In genomic region chr6:84623956-84624680, GRCh38 we compare ENCODE assay signal across 14 cellular contexts.
DNase-seq lines count a peak whose midpoint lies in the region; ATAC-seq and TF ChIP-seq lines count a peak whose summit lies in the region.
"Had no signal": no experiment of that assay in that cellular context is flagged by ENCODE, and none has a peak within 500 bp of the region (broad histone marks: within the 10 kb centered on the region; RNA-seq: fewer than 3 reads in every experiment).

No MANE protein-coding gene starts in this region.

- ATAC-seq in SK-N-SH treated with all-trans-retinoic acid at 6 μM for 48 hours (peak; percentile 79), GM21367 (IDR thresholded peaks at IDR 0.05; ENCODE audit: unreplicated experiment) (no peak)
- ATAC-seq in activated CD8-positive, alpha-beta T cell treated with anti-CD3 and anti-CD28 coated beads, Interleukin-2, amount 10 ng/mL, durations not matched to agents 7 days and 5 days = no peak
- ATAC-seq: esophagus mucosa; Panc1; stimulated activated effector memory CD8-positive, alpha-beta T cell treated with anti-CD3 and anti-CD28 coated beads, Interleukin-12 subunit alpha, Interleukin-12 subunit beta, amount 100 ng/mL, for 72 hours had no signal

- no peak for TF ChIP-seq CTCF in fibroblast of the aortic adventitia (IDR thresholded peaks at IDR 0.05; ENCODE audit: insufficient read depth, low read length)
- no peak for TF ChIP-seq CTCF in osteocyte (IDR thresholded peaks at IDR 0.05)

- H3K36me3 Mint-ChIP-seq in osteocyte (ENCODE audit: unreplicated experiment) = no peaks in the 10 kb centered on the region
- H3K36me3 Mint-ChIP-seq in activated CD8-positive, alpha-beta T cell treated with anti-CD3 and anti-CD28 coated beads, Interleukin-2, amount 10 ng/mL, durations not matched to agents 7 days and 5 days (ENCODE audit: low read depth) = no peaks in the 10 kb centered on the region
- H3K36me3 Mint-ChIP-seq: stimulated activated effector memory CD8-positive, alpha-beta T cell treated with anti-CD3 and anti-CD28 coated beads, Interleukin-12 subunit alpha, Interleukin-12 subunit beta, amount 100 ng/mL, for 72 hours had no signal

- CTCF ChIA-PET in activated CD8-positive, alpha-beta T cell treated with anti-CD3 and anti-CD28 coated beads, Interleukin-2, amount 10 ng/mL, durations not matched to agents 7 days and 5 days (lab: Charles Lee) = no interaction called here

- peaks cover 18% of the 10 kb centered on the region for H3K9me3 Mint-ChIP-seq in osteocyte (ENCODE audit: unreplicated experiment)
- no peaks in the 10 kb centered on the region for H3K9me3 Mint-ChIP-seq in activated CD8-positive, alpha-beta T cell treated with anti-CD3 and anti-CD28 coated beads, Interleukin-2, amount 10 ng/mL, durations not matched to agents 7 days and 5 days (ENCODE audit: insufficient read depth)

- DNase-seq in GM03348 (ENCODE audit: low spot score) = peak; percentile 51
- peak; percentile 91 for DNase-seq in fibroblast of the aortic adventitia (ENCODE audit: low read depth)
- no peak for DNase-seq in osteocyte (ENCODE audit: extremely low spot score, unreplicated experiment)
- no peak for DNase-seq in activated CD8-positive, alpha-beta T cell treated with anti-CD3 and anti-CD28 coated beads, Interleukin-2, amount 10 ng/mL, durations not matched to agents 7 days and 5 days
- DNase-seq in NCI-H146 treated with DMSO at 0.1 percent for 48 hours (lab: John Stamatoyannopoulos, UW; ENCODE audit: unreplicated experiment) = no peak
- DNase-seq in medulla oblongata (ENCODE audit: extremely low spot score) = no peak

- H3K4me1 Mint-ChIP-seq in osteocyte (ENCODE audit: unreplicated experiment) = peaks cover 16% of the 10 kb centered on the region
- H3K4me1 Mint-ChIP-seq in activated CD8-positive, alpha-beta T cell treated with anti-CD3 and anti-CD28 coated beads, Interleukin-2, amount 10 ng/mL, durations not matched to agents 7 days and 5 days (ENCODE audit: low read depth) = no peaks in the 10 kb centered on the region
- H3K4me1 Mint-ChIP-seq: central memory CD8-positive, alpha-beta T cell; neural crest cell; stimulated activated effector memory CD8-positive, alpha-beta T cell treated with anti-CD3 and anti-CD28 coated beads, Interleukin-12 subunit alpha, Interleukin-12 subunit beta, amount 100 ng/mL, for 72 hours had no signal

- H3K27me3 Mint-ChIP-seq in osteocyte (ENCODE audit: unreplicated experiment) = no peaks in the 10 kb centered on the region
- H3K27me3 Mint-ChIP-seq in activated CD8-positive, alpha-beta T cell treated with anti-CD3 and anti-CD28 coated beads, Interleukin-2, amount 10 ng/mL, durations not matched to agents 7 days and 5 days (ENCODE audit: low read depth) = no peaks in the 10 kb centered on the region
- H3K27me3 Mint-ChIP-seq: central memory CD8-positive, alpha-beta T cell had no signal

- H3K4me3 ChIP-seq in fibroblast of the aortic adventitia (ENCODE audit: low read depth, low read length) = no peak overlapping the region
- H3K4me3 ChIP-seq: HAP-1 had no signal

- POLR2A ChIA-PET in activated CD8-positive, alpha-beta T cell treated with anti-CD3 and anti-CD28 coated beads, Interleukin-2, amount 10 ng/mL, durations not matched to agents 7 days and 5 days (lab: Charles Lee) = no interaction called here

- H3K27ac Mint-ChIP-seq in osteocyte (ENCODE audit: unreplicated experiment) = peak overlapping the region; percentile 19
- H3K27ac Mint-ChIP-seq in activated CD8-positive, alpha-beta T cell treated with anti-CD3 and anti-CD28 coated beads, Interleukin-2, amount 10 ng/mL, durations not matched to agents 7 days and 5 days = no peak overlapping the region
- H3K27ac Mint-ChIP-seq: stimulated activated effector memory CD8-positive, alpha-beta T cell treated with anti-CD3 and anti-CD28 coated beads, Interleukin-12 subunit alpha, Interleukin-12 subunit beta, amount 100 ng/mL, for 72 hours had no signal

- no peak overlapping the region for H3K4me3 Mint-ChIP-seq in osteocyte (ENCODE audit: unreplicated experiment)
- no peak overlapping the region for H3K4me3 Mint-ChIP-seq in activated CD8-positive, alpha-beta T cell treated with anti-CD3 and anti-CD28 coated beads, Interleukin-2, amount 10 ng/mL, durations not matched to agents 7 days and 5 days
- H3K4me3 Mint-ChIP-seq: central memory CD8-positive, alpha-beta T cell; neural crest cell; stimulated activated effector memory CD8-positive, alpha-beta T cell treated with anti-CD3 and anti-CD28 coated beads, Interleukin-12 subunit alpha, Interleukin-12 subunit beta, amount 100 ng/mL, for 72 hours had no signal

TF ChIP-seq in SK-N-SH treated with all-trans-retinoic acid at 6 μM for 48 hours, 23 proteins besides CTCF, POLR2A, EP300 and RAD21 (continues in another document):
- TF ChIP-seq ESRRG (CRISPR knock-in tag; IDR thresholded peaks at IDR 0.05) (no peak), TSHZ2 (CRISPR knock-in tag; IDR thresholded peaks at IDR 0.05) (no peak), BACH2 (CRISPR knock-in tag; IDR thresholded peaks at IDR 0.05; ENCODE audit: borderline replicate concordance) (no peak), GLIS3 (CRISPR knock-in tag; IDR thresholded peaks at IDR 0.05) (no peak), ZFP30 (CRISPR knock-in tag; IDR thresholded peaks at IDR 0.05) (no peak), ARNTL (CRISPR knock-in tag; IDR thresholded peaks at IDR 0.05; ENCODE audit: borderline replicate concordance, low read depth) (no peak), ZNF70 (CRISPR knock-in tag; IDR thresholded peaks at IDR 0.05) (no peak), CREB5 (CRISPR knock-in tag; IDR thresholded peaks at IDR 0.05; ENCODE audit: low read depth) (no peak), CSRNP3 (CRISPR knock-in tag; IDR thresholded peaks at IDR 0.05) (no peak), POU6F1 (CRISPR knock-in tag; IDR thresholded peaks at IDR 0.05; ENCODE audit: borderline replicate concordance, low read depth) (no peak), ZNF565 (CRISPR knock-in tag; conservative IDR thresholded peaks at IDR 0.05; ENCODE audit: low read depth) (no peak), ZC3H10 (CRISPR knock-in tag; IDR thresholded peaks at IDR 0.05) (no peak), ZFP3 (CRISPR knock-in tag; IDR thresholded peaks at IDR 0.05) (no peak), RARB (CRISPR knock-in tag; IDR thresholded peaks at IDR 0.05) (no peak)

Comparison
In these comparisons a context has a peak if more than half of its experiments do, and no peak if none do; other contexts are left out.
1. DNase-seq: peak in GM03348 (single experiment) and fibroblast of the aortic adventitia (single experiment); none in osteocyte (single experiment), activated CD8-positive, alpha-beta T cell treated with anti-CD3 and anti-CD28 coated beads, Interleukin-2, amount 10 ng/mL, durations not matched to agents 7 days and 5 days (single experiment), NCI-H146 treated with DMSO at 0.1 percent for 48 hours (single experiment) and medulla oblongata (single experiment).